In the genomic region with DNA sequence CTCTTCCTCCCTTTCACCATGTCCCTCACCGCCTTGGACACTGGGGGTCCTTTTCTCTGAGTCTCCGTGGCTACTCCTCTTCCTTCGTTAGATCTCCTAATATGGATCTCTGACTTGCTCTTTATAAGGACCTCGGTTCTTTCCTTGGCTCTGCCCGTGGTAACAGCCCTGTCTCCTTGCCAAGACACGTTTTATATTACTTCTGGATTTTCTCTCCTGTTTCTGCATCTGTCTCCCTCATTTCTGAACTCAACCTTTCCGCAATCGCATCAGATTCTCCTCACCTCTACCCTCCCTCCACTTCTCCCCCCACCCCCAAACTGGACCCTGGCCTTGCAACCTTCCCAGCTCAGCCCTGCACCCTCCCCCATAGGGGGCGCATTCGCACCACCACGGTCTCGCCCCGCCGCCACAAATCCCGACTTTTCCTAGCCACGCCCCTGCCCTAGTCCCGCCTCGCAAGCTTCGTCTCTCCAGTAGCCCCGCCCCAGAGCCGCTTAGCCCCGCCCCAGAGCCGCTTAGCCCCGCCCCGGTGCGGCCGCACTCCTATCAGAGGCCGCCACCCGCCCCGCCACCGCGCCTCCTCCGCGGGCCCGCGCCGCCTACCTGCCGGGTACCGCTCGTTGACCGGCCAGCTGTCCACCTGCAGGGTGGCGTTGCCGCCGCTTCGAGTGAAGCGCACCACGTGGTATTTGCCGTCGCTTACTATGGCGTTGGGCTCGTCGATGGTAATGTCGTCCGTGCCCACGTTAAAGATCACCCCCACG, we compare ENCODE assay signal across 1 cellular context.
TF ChIP-seq lines count a peak whose summit lies in the region.

No MANE protein-coding gene starts in this region.

TF ChIP-seq in K562, 482 proteins besides CTCF, POLR2A, EP300 and RAD21 (continued from another document and continues in another):
- TF ChIP-seq FOXK1 (CRISPR knock-in tag; IDR thresholded peaks at IDR 0.05; ENCODE audit: borderline replicate concordance) (no peak), ZNF444 (CRISPR knock-in tag; IDR thresholded peaks at IDR 0.05) (no peak), ZNF12 (CRISPR knock-in tag; IDR thresholded peaks at IDR 0.05) (no peak), PPARD (CRISPR knock-in tag; IDR thresholded peaks at IDR 0.05) (no peak), SRSF1 (IDR thresholded peaks at IDR 0.05; ENCODE audit: low read depth, low read length) (no peak), CBX3 (IDR thresholded peaks at IDR 0.05; ENCODE audit: borderline replicate concordance in 1 of 2, low read length in 2 of 2) (peak in 1 of 2 experiments; percentile 61; a peak in 1 of 3 replicates), PHF21A (IDR thresholded peaks at IDR 0.05; ENCODE audit: borderline replicate concordance, low read depth) (no peak), HSF4 (CRISPR knock-in tag; IDR thresholded peaks at IDR 0.05; ENCODE audit: borderline replicate concordance) (no peak), NR1H2 (CRISPR knock-in tag; IDR thresholded peaks at IDR 0.05) (no peak), ESRRB (CRISPR knock-in tag; IDR thresholded peaks at IDR 0.05; ENCODE audit: borderline replicate concordance) (no peak), CAMTA2 (CRISPR knock-in tag; conservative IDR thresholded peaks at IDR 0.05) (no peak), RBM34 (IDR thresholded peaks at IDR 0.05; ENCODE audit: borderline replicate concordance, insufficient read depth, low read length) (no peak), HMGN3 (IDR thresholded peaks at IDR 0.05; ENCODE audit: borderline replicate concordance, extremely low read depth, insufficient read length, low read depth, low read length) (no peak), ZNF57 (CRISPR knock-in tag; IDR thresholded peaks at IDR 0.05) (no peak), MCM3 (IDR thresholded peaks at IDR 0.05) (no peak), SMARCA4 (IDR thresholded peaks at IDR 0.05) (peak; percentile 40; the same call in 1 of the 2 replicates), ZNF143 (CRISPR knock-in tag; IDR thresholded peaks at IDR 0.05) (no peak; the same call in 1 of the 2 replicates), SMARCB1 (IDR thresholded peaks at IDR 0.05; ENCODE audit: insufficient read length, low read depth) (no peak), ETV5 (CRISPR knock-in tag; IDR thresholded peaks at IDR 0.05; ENCODE audit: low read depth) (no peak), MCM7 (IDR thresholded peaks at IDR 0.05) (no peak), KLF13 (tag; IDR thresholded peaks at IDR 0.05; ENCODE audit: borderline replicate concordance, low read depth) (no peak), NFE2L1 (tag; IDR thresholded peaks at IDR 0.05; ENCODE audit: borderline replicate concordance, low read depth) (no peak), PCBP1 (IDR thresholded peaks at IDR 0.05; ENCODE audit: low read depth, low read length, poor library complexity, severe bottlenecking) (no peak), SMARCC2 (IDR thresholded peaks at IDR 0.05; ENCODE audit: low read depth) (no peak)
- TF ChIP-seq, protein P1, sequence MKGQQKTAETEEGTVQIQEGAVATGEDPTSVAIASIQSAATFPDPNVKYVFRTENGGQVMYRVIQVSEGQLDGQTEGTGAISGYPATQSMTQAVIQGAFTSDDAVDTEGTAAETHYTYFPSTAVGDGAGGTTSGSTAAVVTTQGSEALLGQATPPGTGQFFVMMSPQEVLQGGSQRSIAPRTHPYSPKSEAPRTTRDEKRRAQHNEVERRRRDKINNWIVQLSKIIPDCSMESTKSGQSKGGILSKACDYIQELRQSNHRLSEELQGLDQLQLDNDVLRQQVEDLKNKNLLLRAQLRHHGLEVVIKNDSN (CRISPR knock-in tag; IDR thresholded peaks at IDR 0.05): peak; percentile 68
- TF ChIP-seq, protein P2, sequence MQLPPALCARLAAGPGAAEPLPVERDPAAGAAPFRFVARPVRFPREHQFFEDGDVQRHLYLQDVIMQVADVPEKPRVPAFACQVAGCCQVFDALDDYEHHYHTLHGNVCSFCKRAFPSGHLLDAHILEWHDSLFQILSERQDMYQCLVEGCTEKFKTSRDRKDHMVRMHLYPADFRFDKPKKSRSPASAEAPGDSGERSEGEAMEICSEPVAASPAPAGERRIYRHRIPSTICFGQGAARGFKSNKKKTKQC (CRISPR knock-in tag; IDR thresholded peaks at IDR 0.05): 0 out of 2 replicates have a peak, but pooled peaks have one; percentile 48
- TF ChIP-seq, protein P3, sequence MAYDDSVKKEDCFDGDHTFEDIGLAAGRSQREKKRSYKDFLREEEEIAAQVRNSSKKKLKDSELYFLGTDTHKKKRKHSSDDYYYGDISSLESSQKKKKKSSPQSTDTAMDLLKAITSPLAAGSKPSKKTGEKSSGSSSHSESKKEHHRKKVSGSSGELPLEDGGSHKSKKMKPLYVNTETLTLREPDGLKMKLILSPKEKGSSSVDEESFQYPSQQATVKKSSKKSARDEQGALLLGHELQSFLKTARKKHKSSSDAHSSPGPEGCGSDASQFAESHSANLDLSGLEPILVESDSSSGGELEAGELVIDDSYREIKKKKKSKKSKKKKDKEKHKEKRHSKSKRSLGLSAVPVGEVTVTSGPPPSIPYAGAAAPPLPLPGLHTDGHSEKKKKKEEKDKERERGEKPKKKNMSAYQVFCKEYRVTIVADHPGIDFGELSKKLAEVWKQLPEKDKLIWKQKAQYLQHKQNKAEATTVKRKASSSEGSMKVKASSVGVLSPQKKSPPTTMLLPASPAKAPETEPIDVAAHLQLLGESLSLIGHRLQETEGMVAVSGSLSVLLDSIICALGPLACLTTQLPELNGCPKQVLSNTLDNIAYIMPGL (CRISPR knock-in tag; IDR thresholded peaks at IDR 0.05): no peak
- TF ChIP-seq, protein P4, sequence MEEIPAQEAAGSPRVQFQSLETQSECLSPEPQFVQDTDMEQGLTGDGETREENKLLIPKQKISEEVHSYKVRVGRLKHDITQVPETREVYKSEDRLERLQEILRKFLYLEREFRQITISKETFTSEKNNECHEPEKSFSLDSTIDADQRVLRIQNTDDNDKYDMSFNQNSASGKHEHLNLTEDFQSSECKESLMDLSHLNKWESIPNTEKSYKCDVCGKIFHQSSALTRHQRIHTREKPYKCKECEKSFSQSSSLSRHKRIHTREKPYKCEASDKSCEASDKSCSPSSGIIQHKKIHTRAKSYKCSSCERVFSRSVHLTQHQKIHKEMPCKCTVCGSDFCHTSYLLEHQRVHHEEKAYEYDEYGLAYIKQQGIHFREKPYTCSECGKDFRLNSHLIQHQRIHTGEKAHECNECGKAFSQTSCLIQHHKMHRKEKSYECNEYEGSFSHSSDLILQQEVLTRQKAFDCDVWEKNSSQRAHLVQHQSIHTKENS (CRISPR knock-in tag; IDR thresholded peaks at IDR 0.05): no peak
- TF ChIP-seq, protein P5, sequence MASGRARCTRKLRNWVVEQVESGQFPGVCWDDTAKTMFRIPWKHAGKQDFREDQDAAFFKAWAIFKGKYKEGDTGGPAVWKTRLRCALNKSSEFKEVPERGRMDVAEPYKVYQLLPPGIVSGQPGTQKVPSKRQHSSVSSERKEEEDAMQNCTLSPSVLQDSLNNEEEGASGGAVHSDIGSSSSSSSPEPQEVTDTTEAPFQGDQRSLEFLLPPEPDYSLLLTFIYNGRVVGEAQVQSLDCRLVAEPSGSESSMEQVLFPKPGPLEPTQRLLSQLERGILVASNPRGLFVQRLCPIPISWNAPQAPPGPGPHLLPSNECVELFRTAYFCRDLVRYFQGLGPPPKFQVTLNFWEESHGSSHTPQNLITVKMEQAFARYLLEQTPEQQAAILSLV (tag; IDR thresholded peaks at IDR 0.05): no peak
- TF ChIP-seq, protein P6, sequence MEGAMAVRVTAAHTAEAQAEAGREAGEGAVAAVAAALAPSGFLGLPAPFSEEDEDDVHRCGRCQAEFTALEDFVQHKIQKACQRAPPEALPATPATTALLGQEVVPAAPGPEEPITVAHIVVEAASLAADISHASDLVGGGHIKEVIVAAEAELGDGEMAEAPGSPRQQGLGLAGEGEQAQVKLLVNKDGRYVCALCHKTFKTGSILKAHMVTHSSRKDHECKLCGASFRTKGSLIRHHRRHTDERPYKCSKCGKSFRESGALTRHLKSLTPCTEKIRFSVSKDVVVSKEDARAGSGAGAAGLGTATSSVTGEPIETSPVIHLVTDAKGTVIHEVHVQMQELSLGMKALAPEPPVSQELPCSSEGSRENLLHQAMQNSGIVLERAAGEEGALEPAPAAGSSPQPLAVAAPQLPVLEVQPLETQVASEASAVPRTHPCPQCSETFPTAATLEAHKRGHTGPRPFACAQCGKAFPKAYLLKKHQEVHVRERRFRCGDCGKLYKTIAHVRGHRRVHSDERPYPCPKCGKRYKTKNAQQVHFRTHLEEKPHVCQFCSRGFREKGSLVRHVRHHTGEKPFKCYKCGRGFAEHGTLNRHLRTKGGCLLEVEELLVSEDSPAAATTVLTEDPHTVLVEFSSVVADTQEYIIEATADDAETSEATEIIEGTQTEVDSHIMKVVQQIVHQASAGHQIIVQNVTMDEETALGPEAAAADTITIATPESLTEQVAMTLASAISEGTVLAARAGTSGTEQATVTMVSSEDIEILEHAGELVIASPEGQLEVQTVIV (CRISPR knock-in tag; IDR thresholded peaks at IDR 0.05; ENCODE audit: borderline replicate concordance): no peak
- TF ChIP-seq, protein P7, sequence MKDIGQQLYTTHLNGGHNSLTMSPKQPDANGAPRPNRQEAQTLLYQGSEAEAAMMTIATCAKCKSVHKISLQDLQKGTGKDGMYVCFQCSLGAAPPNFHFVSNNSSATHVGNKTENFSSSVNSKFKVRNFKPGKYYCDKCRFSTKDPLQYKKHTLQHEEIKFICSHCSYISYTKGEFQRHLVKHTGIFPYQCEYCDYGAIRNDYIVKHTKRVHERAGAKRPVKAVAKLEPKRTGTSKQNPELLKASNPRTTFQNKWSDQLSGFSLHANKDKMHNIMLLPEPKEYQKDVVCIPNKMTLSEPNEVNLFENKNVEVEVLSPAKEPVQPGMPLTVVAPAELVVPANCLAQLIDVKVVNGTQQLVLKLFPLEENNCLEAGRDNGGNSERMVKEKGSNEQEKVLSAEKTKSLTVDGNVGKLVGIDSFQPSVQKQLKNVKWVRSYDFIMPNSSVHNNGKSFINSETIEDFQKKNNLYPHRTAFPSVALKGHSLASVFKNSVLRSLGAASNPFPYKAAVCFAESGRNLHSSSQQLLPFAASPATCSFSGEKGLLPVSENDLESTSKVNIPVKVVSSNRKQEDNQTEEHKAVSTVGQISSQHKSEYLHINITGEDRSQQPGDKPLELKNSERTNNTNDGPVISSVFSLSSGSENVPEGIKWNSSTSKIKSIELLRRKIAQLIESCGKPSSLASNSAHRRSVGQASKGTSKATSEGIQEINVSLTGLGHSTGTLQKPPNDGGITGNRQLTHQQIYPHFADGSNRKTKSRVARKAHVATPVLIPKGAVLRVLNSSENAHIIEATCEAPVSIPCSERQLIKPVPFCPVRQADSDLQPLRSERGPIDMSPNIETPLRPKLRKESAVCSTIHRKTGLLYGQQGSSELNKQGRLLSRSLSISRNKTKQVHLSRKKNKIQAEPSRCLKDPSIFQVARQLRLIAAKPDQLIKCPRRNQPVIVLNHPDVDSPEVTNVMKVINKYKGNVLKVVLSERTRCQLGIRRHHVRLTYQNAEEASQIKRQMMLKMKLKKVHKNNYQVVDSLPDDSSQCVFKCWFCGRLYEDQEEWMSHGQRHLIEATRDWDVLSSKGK (CRISPR knock-in tag; IDR thresholded peaks at IDR 0.05): no peak
- TF ChIP-seq, protein P8, sequence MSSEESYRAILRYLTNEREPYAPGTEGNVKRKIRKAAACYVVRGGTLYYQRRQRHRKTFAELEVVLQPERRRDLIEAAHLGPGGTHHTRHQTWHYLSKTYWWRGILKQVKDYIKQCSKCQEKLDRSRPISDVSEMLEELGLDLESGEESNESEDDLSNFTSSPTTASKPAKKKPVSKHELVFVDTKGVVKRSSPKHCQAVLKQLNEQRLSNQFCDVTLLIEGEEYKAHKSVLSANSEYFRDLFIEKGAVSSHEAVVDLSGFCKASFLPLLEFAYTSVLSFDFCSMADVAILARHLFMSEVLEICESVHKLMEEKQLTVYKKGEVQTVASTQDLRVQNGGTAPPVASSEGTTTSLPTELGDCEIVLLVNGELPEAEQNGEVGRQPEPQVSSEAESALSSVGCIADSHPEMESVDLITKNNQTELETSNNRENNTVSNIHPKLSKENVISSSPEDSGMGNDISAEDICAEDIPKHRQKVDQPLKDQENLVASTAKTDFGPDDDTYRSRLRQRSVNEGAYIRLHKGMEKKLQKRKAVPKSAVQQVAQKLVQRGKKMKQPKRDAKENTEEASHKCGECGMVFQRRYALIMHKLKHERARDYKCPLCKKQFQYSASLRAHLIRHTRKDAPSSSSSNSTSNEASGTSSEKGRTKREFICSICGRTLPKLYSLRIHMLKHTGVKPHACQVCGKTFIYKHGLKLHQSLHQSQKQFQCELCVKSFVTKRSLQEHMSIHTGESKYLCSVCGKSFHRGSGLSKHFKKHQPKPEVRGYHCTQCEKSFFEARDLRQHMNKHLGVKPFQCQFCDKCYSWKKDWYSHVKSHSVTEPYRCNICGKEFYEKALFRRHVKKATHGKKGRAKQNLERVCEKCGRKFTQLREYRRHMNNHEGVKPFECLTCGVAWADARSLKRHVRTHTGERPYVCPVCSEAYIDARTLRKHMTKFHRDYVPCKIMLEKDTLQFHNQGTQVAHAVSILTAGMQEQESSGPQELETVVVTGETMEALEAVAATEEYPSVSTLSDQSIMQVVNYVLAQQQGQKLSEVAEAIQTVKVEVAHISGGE (CRISPR knock-in tag; IDR thresholded peaks at IDR 0.05): no peak
- TF ChIP-seq, protein P9, sequence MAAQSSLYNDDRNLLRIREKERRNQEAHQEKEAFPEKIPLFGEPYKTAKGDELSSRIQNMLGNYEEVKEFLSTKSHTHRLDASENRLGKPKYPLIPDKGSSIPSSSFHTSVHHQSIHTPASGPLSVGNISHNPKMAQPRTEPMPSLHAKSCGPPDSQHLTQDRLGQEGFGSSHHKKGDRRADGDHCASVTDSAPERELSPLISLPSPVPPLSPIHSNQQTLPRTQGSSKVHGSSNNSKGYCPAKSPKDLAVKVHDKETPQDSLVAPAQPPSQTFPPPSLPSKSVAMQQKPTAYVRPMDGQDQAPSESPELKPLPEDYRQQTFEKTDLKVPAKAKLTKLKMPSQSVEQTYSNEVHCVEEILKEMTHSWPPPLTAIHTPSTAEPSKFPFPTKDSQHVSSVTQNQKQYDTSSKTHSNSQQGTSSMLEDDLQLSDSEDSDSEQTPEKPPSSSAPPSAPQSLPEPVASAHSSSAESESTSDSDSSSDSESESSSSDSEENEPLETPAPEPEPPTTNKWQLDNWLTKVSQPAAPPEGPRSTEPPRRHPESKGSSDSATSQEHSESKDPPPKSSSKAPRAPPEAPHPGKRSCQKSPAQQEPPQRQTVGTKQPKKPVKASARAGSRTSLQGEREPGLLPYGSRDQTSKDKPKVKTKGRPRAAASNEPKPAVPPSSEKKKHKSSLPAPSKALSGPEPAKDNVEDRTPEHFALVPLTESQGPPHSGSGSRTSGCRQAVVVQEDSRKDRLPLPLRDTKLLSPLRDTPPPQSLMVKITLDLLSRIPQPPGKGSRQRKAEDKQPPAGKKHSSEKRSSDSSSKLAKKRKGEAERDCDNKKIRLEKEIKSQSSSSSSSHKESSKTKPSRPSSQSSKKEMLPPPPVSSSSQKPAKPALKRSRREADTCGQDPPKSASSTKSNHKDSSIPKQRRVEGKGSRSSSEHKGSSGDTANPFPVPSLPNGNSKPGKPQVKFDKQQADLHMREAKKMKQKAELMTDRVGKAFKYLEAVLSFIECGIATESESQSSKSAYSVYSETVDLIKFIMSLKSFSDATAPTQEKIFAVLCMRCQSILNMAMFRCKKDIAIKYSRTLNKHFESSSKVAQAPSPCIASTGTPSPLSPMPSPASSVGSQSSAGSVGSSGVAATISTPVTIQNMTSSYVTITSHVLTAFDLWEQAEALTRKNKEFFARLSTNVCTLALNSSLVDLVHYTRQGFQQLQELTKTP (IDR thresholded peaks at IDR 0.05; ENCODE audit: low read depth in 1 of 2, partially characterized antibody in 2 of 2): peak in 1 of 2 experiments; percentile 34
- TF ChIP-seq, protein P10, sequence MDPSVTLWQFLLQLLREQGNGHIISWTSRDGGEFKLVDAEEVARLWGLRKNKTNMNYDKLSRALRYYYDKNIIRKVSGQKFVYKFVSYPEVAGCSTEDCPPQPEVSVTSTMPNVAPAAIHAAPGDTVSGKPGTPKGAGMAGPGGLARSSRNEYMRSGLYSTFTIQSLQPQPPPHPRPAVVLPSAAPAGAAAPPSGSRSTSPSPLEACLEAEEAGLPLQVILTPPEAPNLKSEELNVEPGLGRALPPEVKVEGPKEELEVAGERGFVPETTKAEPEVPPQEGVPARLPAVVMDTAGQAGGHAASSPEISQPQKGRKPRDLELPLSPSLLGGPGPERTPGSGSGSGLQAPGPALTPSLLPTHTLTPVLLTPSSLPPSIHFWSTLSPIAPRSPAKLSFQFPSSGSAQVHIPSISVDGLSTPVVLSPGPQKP (CRISPR knock-in tag; IDR thresholded peaks at IDR 0.05): no peak
